ENCODE assay signal across 1 cellular context in the genomic region with DNA sequence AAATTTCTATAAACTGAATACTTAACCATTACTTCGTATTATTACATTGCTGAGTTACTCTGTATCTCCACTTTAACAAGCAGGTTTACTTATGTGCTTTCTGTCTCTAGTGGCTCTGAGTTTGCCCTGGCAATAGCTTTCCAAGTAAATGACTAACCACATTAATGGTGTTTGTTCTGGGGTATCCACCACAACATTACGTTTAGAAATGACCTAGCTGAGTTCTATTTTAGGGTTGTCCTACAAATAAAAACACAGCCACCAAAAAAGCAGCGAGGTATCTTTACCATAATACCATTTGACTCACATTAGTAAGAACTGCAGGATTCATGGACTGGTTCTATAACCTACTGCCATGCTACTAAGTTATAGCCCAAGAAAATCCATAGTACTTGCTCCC.
TF ChIP-seq lines count a peak whose summit lies in the region.

No MANE protein-coding gene starts in this region.

TF ChIP-seq in HepG2, 621 proteins besides CTCF, POLR2A, EP300 and RAD21 (continued from another document):
- TF ChIP-seq, protein P1, sequence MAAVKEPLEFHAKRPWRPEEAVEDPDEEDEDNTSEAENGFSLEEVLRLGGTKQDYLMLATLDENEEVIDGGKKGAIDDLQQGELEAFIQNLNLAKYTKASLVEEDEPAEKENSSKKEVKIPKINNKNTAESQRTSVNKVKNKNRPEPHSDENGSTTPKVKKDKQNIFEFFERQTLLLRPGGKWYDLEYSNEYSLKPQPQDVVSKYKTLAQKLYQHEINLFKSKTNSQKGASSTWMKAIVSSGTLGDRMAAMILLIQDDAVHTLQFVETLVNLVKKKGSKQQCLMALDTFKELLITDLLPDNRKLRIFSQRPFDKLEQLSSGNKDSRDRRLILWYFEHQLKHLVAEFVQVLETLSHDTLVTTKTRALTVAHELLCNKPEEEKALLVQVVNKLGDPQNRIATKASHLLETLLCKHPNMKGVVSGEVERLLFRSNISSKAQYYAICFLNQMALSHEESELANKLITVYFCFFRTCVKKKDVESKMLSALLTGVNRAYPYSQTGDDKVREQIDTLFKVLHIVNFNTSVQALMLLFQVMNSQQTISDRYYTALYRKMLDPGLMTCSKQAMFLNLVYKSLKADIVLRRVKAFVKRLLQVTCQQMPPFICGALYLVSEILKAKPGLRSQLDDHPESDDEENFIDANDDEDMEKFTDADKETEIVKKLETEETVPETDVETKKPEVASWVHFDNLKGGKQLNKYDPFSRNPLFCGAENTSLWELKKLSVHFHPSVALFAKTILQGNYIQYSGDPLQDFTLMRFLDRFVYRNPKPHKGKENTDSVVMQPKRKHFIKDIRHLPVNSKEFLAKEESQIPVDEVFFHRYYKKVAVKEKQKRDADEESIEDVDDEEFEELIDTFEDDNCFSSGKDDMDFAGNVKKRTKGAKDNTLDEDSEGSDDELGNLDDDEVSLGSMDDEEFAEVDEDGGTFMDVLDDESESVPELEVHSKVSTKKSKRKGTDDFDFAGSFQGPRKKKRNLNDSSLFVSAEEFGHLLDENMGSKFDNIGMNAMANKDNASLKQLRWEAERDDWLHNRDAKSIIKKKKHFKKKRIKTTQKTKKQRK (IDR thresholded peaks at IDR 0.05; ENCODE audit: low read length) = no peak
- TF ChIP-seq, protein P2, sequence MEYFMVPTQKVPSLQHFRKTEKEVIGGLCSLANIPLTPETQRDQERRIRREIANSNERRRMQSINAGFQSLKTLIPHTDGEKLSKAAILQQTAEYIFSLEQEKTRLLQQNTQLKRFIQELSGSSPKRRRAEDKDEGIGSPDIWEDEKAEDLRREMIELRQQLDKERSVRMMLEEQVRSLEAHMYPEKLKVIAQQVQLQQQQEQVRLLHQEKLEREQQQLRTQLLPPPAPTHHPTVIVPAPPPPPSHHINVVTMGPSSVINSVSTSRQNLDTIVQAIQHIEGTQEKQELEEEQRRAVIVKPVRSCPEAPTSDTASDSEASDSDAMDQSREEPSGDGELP (IDR thresholded peaks at IDR 0.05; ENCODE audit: borderline replicate concordance, low read depth) = no peak
- TF ChIP-seq GABPB1 (CRISPR knock-in tag; IDR thresholded peaks at IDR 0.05) (no peak), ZNF724P (CRISPR knock-in tag; IDR thresholded peaks at IDR 0.05; ENCODE audit: borderline replicate concordance) (no peak)
- TF ChIP-seq, protein P3, sequence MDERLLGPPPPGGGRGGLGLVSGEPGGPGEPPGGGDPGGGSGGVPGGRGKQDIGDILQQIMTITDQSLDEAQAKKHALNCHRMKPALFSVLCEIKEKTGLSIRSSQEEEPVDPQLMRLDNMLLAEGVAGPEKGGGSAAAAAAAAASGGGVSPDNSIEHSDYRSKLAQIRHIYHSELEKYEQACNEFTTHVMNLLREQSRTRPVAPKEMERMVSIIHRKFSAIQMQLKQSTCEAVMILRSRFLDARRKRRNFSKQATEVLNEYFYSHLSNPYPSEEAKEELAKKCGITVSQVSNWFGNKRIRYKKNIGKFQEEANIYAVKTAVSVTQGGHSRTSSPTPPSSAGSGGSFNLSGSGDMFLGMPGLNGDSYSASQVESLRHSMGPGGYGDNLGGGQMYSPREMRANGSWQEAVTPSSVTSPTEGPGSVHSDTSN (CRISPR knock-in tag; IDR thresholded peaks at IDR 0.05) = no peak
